ENCODE assay signal across 12 cellular contexts in genomic region chr13:99985886-99986527, GRCh38. TPM values are rescaled to one million over a fixed set of nuclear protein-coding genes. Genes with fewer than 3 reads are reported as not detected.
DNase-seq lines count a peak whose midpoint lies in the region; ATAC-seq and TF ChIP-seq lines count a peak whose summit lies in the region.
"Had no signal": no experiment of that assay in that cellular context is flagged by ENCODE, and none has a peak within 500 bp of the region (broad histone marks: within the 10 kb centered on the region; RNA-seq: fewer than 3 reads in every experiment).

No MANE protein-coding gene starts in this region.

- H3K27me3 ChIP-seq in endodermal cell (ENCODE audit: control insufficient read depth, insufficient read depth, low read length, poor library complexity, severe bottlenecking): no peaks in the 10 kb centered on the region

- no peaks in the 10 kb centered on the region for H3K9me3 Mint-ChIP-seq in activated CD8-positive, alpha-beta memory T cell treated with anti-CD3 and anti-CD28 coated beads, Interleukin-2, amount 10 ng/mL, durations not matched to agents 7 days and 5 days (ENCODE audit: low read depth)
- H3K9me3 Mint-ChIP-seq in endodermal cell (no peaks in the 10 kb centered on the region), progenitor cell of endocrine pancreas (ENCODE audit: low read depth) (no peaks in the 10 kb centered on the region)

- H3K4me3 Mint-ChIP-seq in activated CD8-positive, alpha-beta memory T cell treated with anti-CD3 and anti-CD28 coated beads, Interleukin-2, amount 10 ng/mL, durations not matched to agents 7 days and 5 days: no peak overlapping the region
- H3K4me3 Mint-ChIP-seq in endodermal cell (peak overlapping the region; percentile 94), progenitor cell of endocrine pancreas (ENCODE audit: low read depth) (no peak overlapping the region)

- H3K27ac Mint-ChIP-seq in activated CD8-positive, alpha-beta memory T cell treated with anti-CD3 and anti-CD28 coated beads, Interleukin-2, amount 10 ng/mL, durations not matched to agents 7 days and 5 days: peak overlapping the region; percentile 78
- H3K27ac Mint-ChIP-seq in endodermal cell: peak overlapping the region; percentile 67
- peak overlapping the region; percentile 34 for H3K27ac Mint-ChIP-seq in progenitor cell of endocrine pancreas

- H3K4me1 Mint-ChIP-seq in activated CD8-positive, alpha-beta memory T cell treated with anti-CD3 and anti-CD28 coated beads, Interleukin-2, amount 10 ng/mL, durations not matched to agents 7 days and 5 days: peaks cover 27% of the 10 kb centered on the region
- peaks cover 40% of the 10 kb centered on the region for H3K4me1 Mint-ChIP-seq in endodermal cell
- peaks cover 1% of the 10 kb centered on the region for H3K4me1 Mint-ChIP-seq in progenitor cell of endocrine pancreas (ENCODE audit: low read depth)

- CTCF ChIA-PET in activated CD8-positive, alpha-beta memory T cell treated with anti-CD3 and anti-CD28 coated beads, Interleukin-2, amount 10 ng/mL, durations not matched to agents 7 days and 5 days (lab: Charles Lee): interaction anchor here (0.6 to 1.4 kb wide), 2 partner anchors 215 to 331 kb away, joined by 4 read pairs; no protein-coding TSS in a partner anchor

- H3K27ac ChIP-seq in SK-N-MC: peak overlapping the region; percentile 97
- peak overlapping the region; percentile 0 for H3K27ac ChIP-seq in endodermal cell (ENCODE audit: low read depth, low read length)
- no peak overlapping the region for H3K27ac ChIP-seq in substantia nigra (ENCODE audit: low read depth, low read length, poor library complexity, severe bottlenecking)
- H3K27ac ChIP-seq: breast epithelium had no signal

- H3K9ac ChIP-seq in SK-N-MC (ENCODE audit: insufficient read length): peak overlapping the region; percentile 95
- H3K9ac ChIP-seq in endodermal cell (ENCODE audit: extremely low read depth, low read length, poor library complexity, severe bottlenecking): peak overlapping the region; percentile 68

- ATAC-seq in activated CD8-positive, alpha-beta memory T cell treated with anti-CD3 and anti-CD28 coated beads, Interleukin-2, amount 10 ng/mL, durations not matched to agents 7 days and 5 days: no peak

- H3K36me3 Mint-ChIP-seq in activated CD8-positive, alpha-beta memory T cell treated with anti-CD3 and anti-CD28 coated beads, Interleukin-2, amount 10 ng/mL, durations not matched to agents 7 days and 5 days: peaks cover 16% of the 10 kb centered on the region
- H3K36me3 Mint-ChIP-seq in endodermal cell (ENCODE audit: low read depth): peaks cover 37% of the 10 kb centered on the region
- no peaks in the 10 kb centered on the region for H3K36me3 Mint-ChIP-seq in progenitor cell of endocrine pancreas (ENCODE audit: insufficient read depth)

- H3K4me3 ChIP-seq in SK-N-MC (peak overlapping the region; percentile 82), endodermal cell (ENCODE audit: low read length) (peak overlapping the region; percentile 81)

- TF ChIP-seq CTCF in endodermal cell (conservative IDR thresholded peaks at IDR 0.05) (no peak), progenitor cell of endocrine pancreas (IDR thresholded peaks at IDR 0.05; ENCODE audit: unreplicated experiment) (no peak)

- H3K36me3 ChIP-seq in SK-N-MC (ENCODE audit: insufficient read depth, low read length) (peaks cover 49% of the 10 kb centered on the region), endodermal cell (ENCODE audit: control insufficient read depth, insufficient read depth, low read length) (peaks cover 48% of the 10 kb centered on the region)
- H3K36me3 ChIP-seq: breast epithelium had no signal

- H3K9me3 ChIP-seq in SK-N-MC (ENCODE audit: low read depth, low read length) (no peaks in the 10 kb centered on the region), endodermal cell (ENCODE audit: control insufficient read depth, low read length) (no peaks in the 10 kb centered on the region)
- H3K9me3 ChIP-seq: breast epithelium had no signal

- peaks cover 2% of the 10 kb centered on the region for H3K4me1 ChIP-seq in endodermal cell (ENCODE audit: control insufficient read depth, insufficient read depth, low read length)
- H3K4me1 ChIP-seq: breast epithelium had no signal

- peaks cover 74% of the 10 kb centered on the region for H3K27me3 Mint-ChIP-seq in activated CD8-positive, alpha-beta memory T cell treated with anti-CD3 and anti-CD28 coated beads, Interleukin-2, amount 10 ng/mL, durations not matched to agents 7 days and 5 days
- H3K27me3 Mint-ChIP-seq in endodermal cell (ENCODE audit: insufficient read depth) (peaks cover 6% of the 10 kb centered on the region), progenitor cell of endocrine pancreas (peaks cover 79% of the 10 kb centered on the region)

- no peak for DNase-seq in activated CD8-positive, alpha-beta memory T cell treated with anti-CD3 and anti-CD28 coated beads, Interleukin-2, amount 10 ng/mL, durations not matched to agents 7 days and 5 days
- DNase-seq in activated CD8-positive, alpha-beta memory T cell treated with anti-CD3 and anti-CD28 coated beads, Interleukin-2, amount 50 U/mL, for 48 hours: no peak
- DNase-seq in SK-N-MC (ENCODE audit: low read depth, low spot score): no peak
- DNase-seq in endodermal cell: peak; percentile 35
- DNase-seq in progenitor cell of endocrine pancreas (ENCODE audit: low spot score, unreplicated experiment): no peak
- DNase-seq in HCEC 1CT: no peak
- no peak for DNase-seq in substantia nigra (lab: John Stamatoyannopoulos, UW)
- no peak for DNase-seq in NCI-H510A treated with DMSO at 0.1 percent for 48 hours (lab: John Stamatoyannopoulos, UW)

- 0 to 26% methylated on average over 1 to 6 of the region's 15 CpGs for WGBS in endodermal cell (ENCODE audit: insufficient coverage in 1 of 2, insufficient read length in 1 of 2), 2 experiments

RNA-seq across cellular contexts. Expression of gene ZIC2, which starts 4.4 kb away (rescaled TPM):
- 1 to 10 TPM in 1 of 2 experiments, under 1 TPM in 1; 0.26 to 1.6 TPM for total RNA-seq in activated CD8-positive, alpha-beta memory T cell treated with anti-CD3 and anti-CD28 coated beads, Interleukin-2, amount 10 ng/mL, durations not matched to agents 7 days and 5 days
- total RNA-seq in endodermal cell (100 to 1,000 TPM; 182 to 301 TPM), progenitor cell of endocrine pancreas (0.13 TPM in 1 of 2 replicates, not detected in the other)
- 198 TPM for polyA plus RNA-seq in endodermal cell (2013, experiment 1 of 2)
- polyA plus RNA-seq in endodermal cell (2013, experiment 2 of 2): 160 TPM
- total RNA-seq: renal cortical epithelial cell had no signal
- polyA plus RNA-seq: BJ, urinary bladder had no signal

RNA-seq across cellular contexts. Expression of gene ZIC5, which starts 14.4 kb away (rescaled TPM):
- total RNA-seq in activated CD8-positive, alpha-beta memory T cell treated with anti-CD3 and anti-CD28 coated beads, Interleukin-2, amount 10 ng/mL, durations not matched to agents 7 days and 5 days: not detected
- 10 to 100 TPM; 11.0 to 13.7 TPM for total RNA-seq in endodermal cell
- polyA plus RNA-seq in endodermal cell (2013, experiment 1 of 2): 40.1 TPM
- 36.9 TPM for polyA plus RNA-seq in endodermal cell (2013, experiment 2 of 2)
- total RNA-seq in progenitor cell of endocrine pancreas: not detected in 2 replicates
- total RNA-seq: breast epithelium, renal cortical epithelial cell, urinary bladder had no signal
- polyA plus RNA-seq: BJ, urinary bladder had no signal

Comparison
In these comparisons a context has a peak if more than half of its experiments do, and no peak if none do; other contexts are left out.
1. RNA of gene ZIC2, which starts 4.4 kb away (total RNA-seq): 182 to 301 TPM in endodermal cell; 0.26 to 1.6 TPM in activated CD8-positive, alpha-beta memory T cell treated with anti-CD3 and anti-CD28 coated beads, Interleukin-2, amount 10 ng/mL, durations not matched to agents 7 days and 5 days and 0.13 TPM in progenitor cell of endocrine pancreas; every median in the first group is over 10 times any median in the second.
2. RNA of gene ZIC5, which starts 14.4 kb away (total RNA-seq): 11.0 to 13.7 TPM in endodermal cell; not detected in activated CD8-positive, alpha-beta memory T cell treated with anti-CD3 and anti-CD28 coated beads, Interleukin-2, amount 10 ng/mL, durations not matched to agents 7 days and 5 days and not detected in progenitor cell of endocrine pancreas; every median in the first group is over 10 times any median in the second.
3. Peak in every context shown above with its lines, with median percentiles within 50 percentile points of each other: H3K27ac Mint-ChIP-seq.